In the genomic region with DNA sequence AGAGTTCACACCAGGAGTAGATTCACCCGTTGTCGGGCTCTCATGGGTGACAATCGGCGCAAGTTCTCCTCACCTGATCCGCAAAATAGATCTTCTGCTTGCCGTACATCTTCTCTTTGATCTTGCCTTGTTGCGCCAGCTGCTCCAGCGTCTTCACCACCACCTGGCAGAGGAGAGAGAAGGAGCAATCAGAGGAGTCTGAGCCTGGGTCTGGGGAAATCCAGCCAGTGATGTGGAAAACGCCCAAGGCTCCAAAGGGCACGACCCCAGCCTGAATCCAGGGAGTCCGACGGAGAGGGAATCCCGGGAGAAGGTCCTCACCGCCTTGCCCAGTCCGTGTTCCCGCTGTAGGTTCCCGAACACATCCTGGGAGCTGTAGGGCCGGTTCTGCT, we compare ENCODE assay signal across 1 cellular context.
TF ChIP-seq lines count a peak whose summit lies in the region.

No MANE protein-coding gene starts in this region.

TF ChIP-seq in SK-N-SH, 30 proteins besides CTCF, POLR2A, EP300 and RAD21 (continued from another document):
- TF ChIP-seq, protein P1, sequence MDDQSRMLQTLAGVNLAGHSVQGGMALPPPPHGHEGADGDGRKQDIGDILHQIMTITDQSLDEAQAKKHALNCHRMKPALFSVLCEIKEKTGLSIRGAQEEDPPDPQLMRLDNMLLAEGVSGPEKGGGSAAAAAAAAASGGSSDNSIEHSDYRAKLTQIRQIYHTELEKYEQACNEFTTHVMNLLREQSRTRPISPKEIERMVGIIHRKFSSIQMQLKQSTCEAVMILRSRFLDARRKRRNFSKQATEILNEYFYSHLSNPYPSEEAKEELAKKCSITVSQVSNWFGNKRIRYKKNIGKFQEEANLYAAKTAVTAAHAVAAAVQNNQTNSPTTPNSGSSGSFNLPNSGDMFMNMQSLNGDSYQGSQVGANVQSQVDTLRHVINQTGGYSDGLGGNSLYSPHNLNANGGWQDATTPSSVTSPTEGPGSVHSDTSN (IDR thresholded peaks at IDR 0.05), result no peak
- TF ChIP-seq JUND (IDR thresholded peaks at IDR 0.05) (no peak), EZH2phosphoT487 (IDR thresholded peaks at IDR 0.05; ENCODE audit: borderline replicate concordance, low read depth) (no peak), NFIC (IDR thresholded peaks at IDR 0.05; ENCODE audit: borderline replicate concordance) (no peak)
